In the genomic region with DNA sequence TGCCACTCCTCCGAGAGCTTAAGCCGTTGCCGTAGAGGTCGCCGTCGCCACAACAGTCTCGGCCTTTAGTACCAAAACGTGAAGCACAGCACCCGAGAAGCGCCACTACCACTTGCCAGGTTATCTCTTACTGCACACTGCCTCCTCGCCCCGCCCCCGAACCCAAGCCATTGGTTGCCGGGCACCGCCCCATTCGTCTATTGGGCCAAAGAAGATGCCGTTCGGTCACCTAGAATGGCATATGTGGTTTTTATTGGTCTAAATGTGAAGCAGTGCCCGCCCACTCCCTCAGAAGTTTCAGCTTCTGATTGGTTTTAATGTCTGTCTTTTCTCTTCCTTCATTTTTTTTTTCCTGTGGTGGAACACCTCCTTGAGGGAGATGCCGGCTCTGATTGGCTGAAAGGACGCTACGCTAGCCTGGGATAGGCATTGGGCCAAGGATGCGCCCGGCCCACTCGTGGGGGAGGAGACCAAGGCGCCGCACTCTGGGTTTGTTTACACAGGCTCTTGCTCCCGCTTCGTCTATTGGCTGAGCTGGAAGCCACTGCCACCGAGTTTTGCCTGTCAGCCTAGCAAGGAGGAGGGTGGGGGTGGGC, we compare ENCODE assay signal across 8 cellular contexts. TPM values are rescaled to one million over a fixed set of nuclear protein-coding genes. Genes with fewer than 3 reads are reported as not detected.
DNase-seq lines count a peak whose midpoint lies in the region; ATAC-seq and TF ChIP-seq lines count a peak whose summit lies in the region.

A gene with protein sequence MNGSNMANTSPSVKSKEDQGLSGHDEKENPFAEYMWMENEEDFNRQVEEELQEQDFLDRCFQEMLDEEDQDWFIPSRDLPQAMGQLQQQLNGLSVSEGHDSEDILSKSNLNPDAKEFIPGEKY (minus strand): TSS at position 139 of the 596 bp plus-strand sequence. CDS start 24,514 bp downstream, outside the sequence.

- in situ Hi-C loops in Panc1 (cut with HindIII; ENCODE audit: low pct_unique_long_range_greater_than_20kb, low sequenced_read_pairs), result no loop called here

- DNase-seq in DMS114 treated with DMSO at 0.1 percent for 48 hours (lab: John Stamatoyannopoulos, UW; ENCODE audit: unreplicated experiment) (peak; percentile 100), Panc1 (ENCODE audit: low read depth, low spot score) (peak; percentile 97), esophagus muscularis mucosa (ENCODE audit: extremely low spot score) (peak; percentile 100)
- DNase-seq in activated T-cell treated with anti-CD3 and anti-CD28 coated beads, Interleukin-2, amount 50 U/mL, for 72 hours, result peak; percentile 98 to 99
- peak; percentile 88 to 95 for DNase-seq in stimulated activated CD8-positive, alpha-beta memory T cell treated with anti-CD3 and anti-CD28 coated beads, Interleukin-7, amount 100 ng/mL, for 1 hour (ENCODE audit: low read depth in 2 of 2)

- H3K27me3 Mint-ChIP-seq in IgD-negative memory B cell, result no peaks in the 10 kb centered on the region
- peaks cover 9% of the 10 kb centered on the region for H3K27me3 Mint-ChIP-seq in activated T-cell treated with anti-CD3 and anti-CD28 coated beads, Interleukin-2, amount 50 U/mL, for 72 hours (ENCODE audit: low read depth)

- intact Hi-C loops in Panc1 (cut with micrococcal nuclease; ENCODE audit: unreplicated experiment) (loop anchor here (5.0 kb wide), 1 partner anchor 50 kb away; no protein-coding TSS in a partner anchor), esophagus muscularis mucosa (cut with DNase I) (loop anchor here (5.0 kb wide), 1 partner anchor 50 kb away; no protein-coding TSS in a partner anchor)

- H3K36me3 ChIP-seq in Panc1 (ENCODE audit: control insufficient read depth, insufficient read depth, low read length), result no peaks in the 10 kb centered on the region
- peaks cover 0 to under 1% (median 0%) of the 10 kb centered on the region in 4 donors for H3K36me3 ChIP-seq in esophagus muscularis mucosa
- no peaks in the 10 kb centered on the region for H3K36me3 ChIP-seq in muscle layer of colon (ENCODE audit: insufficient read depth, low read length)

- no peaks in the 10 kb centered on the region for H3K36me3 Mint-ChIP-seq in IgD-negative memory B cell
- peaks cover 0 to 3% of the 10 kb centered on the region in 2 donors for H3K36me3 Mint-ChIP-seq in activated T-cell treated with anti-CD3 and anti-CD28 coated beads, Interleukin-2, amount 50 U/mL, for 72 hours (ENCODE audit: insufficient read depth in 2 of 2)

- H3K27ac Mint-ChIP-seq in IgD-negative memory B cell, result peak within 1 kb of the TSS; percentile 73 to 95 (median 75)
- H3K27ac Mint-ChIP-seq in activated T-cell treated with anti-CD3 and anti-CD28 coated beads, Interleukin-2, amount 50 U/mL, for 72 hours, result peak within 1 kb of the TSS; percentile 64

- H3K4me3 ChIP-seq in Panc1 (ENCODE audit: low read depth in 2 of 2, low read length in 2 of 2) (peak within 1 kb of the TSS; percentile 63 to 72), esophagus muscularis mucosa (peak within 1 kb of the TSS; percentile 88 to 92 (median 92)), muscle layer of colon (ENCODE audit: low read depth in 1 of 2, low read length in 2 of 2) (peak within 1 kb of the TSS; percentile 87 to 96)

- peak within 1 kb of the TSS; percentile 44; the same call in 1 of the 2 replicates for H3K27ac ChIP-seq in Panc1 (ENCODE audit: low read length)
- peak within 1 kb of the TSS; percentile 87 to 94 (median 90) for H3K27ac ChIP-seq in esophagus muscularis mucosa (replicated peaks in 1 of 4)
- H3K27ac ChIP-seq in muscle layer of colon (ENCODE audit: low read depth, low read length), result peak within 1 kb of the TSS; percentile 79

- TF ChIP-seq CTCF in Panc1 (IDR thresholded peaks at IDR 0.05) (no peak), esophagus muscularis mucosa (IDR thresholded peaks at IDR 0.05) (no peak)

- POLR2A ChIA-PET in Panc1 (lab: Charles Lee), result interaction anchor here (0.6 to 0.7 kb wide), 2 partner anchors 54 to 58 kb away, joined by 3 to 6 read pairs; no protein-coding TSS in a partner anchor

- TF ChIP-seq POLR2A in esophagus muscularis mucosa (IDR thresholded peaks at IDR 0.05; ENCODE audit: low read depth), result no peak

- H3K27me3 ChIP-seq in Panc1 (ENCODE audit: control insufficient read depth, insufficient read depth, low read length), result peaks cover 2% of the 10 kb centered on the region; the same call in 1 of the 2 replicates
- H3K27me3 ChIP-seq in esophagus muscularis mucosa, result no peaks in the 10 kb centered on the region
- no peaks in the 10 kb centered on the region for H3K27me3 ChIP-seq in muscle layer of colon (ENCODE audit: control insufficient read depth in 1 of 2, insufficient read depth in 2 of 2, low read length in 2 of 2)

- peak within 1 kb of the TSS; percentile 90 to 99 (median 96) for H3K4me3 Mint-ChIP-seq in IgD-negative memory B cell
- H3K4me3 Mint-ChIP-seq in activated T-cell treated with anti-CD3 and anti-CD28 coated beads, Interleukin-2, amount 50 U/mL, for 72 hours, result peak within 1 kb of the TSS; percentile 86 to 94

- peaks cover 5% of the 10 kb centered on the region; the same call in 1 of the 2 replicates for H3K4me1 ChIP-seq in Panc1 (ENCODE audit: control insufficient read depth, insufficient read depth, low read length)
- H3K4me1 ChIP-seq in esophagus muscularis mucosa, result peaks cover 0 to 26% (median 21%) of the 10 kb centered on the region in 4 donors
- no peaks in the 10 kb centered on the region for H3K4me1 ChIP-seq in muscle layer of colon (ENCODE audit: insufficient read depth, low read length)

- under 1% methylated on average over 30 of the region's 30 CpGs for WGBS in esophagus muscularis mucosa

- H3K4me1 Mint-ChIP-seq in IgD-negative memory B cell, result peaks cover 15 to 24% (median 18%) of the 10 kb centered on the region in 3 donors
- peaks cover 12% of the 10 kb centered on the region for H3K4me1 Mint-ChIP-seq in activated T-cell treated with anti-CD3 and anti-CD28 coated beads, Interleukin-2, amount 50 U/mL, for 72 hours (ENCODE audit: low read depth)

- peak within 1 kb of the TSS; percentile 64 for H3K9ac ChIP-seq in muscle layer of colon (ENCODE audit: low read length)

- H3K9me3 Mint-ChIP-seq in IgD-negative memory B cell, result no peaks in the 10 kb centered on the region
- H3K9me3 Mint-ChIP-seq in activated T-cell treated with anti-CD3 and anti-CD28 coated beads, Interleukin-2, amount 50 U/mL, for 72 hours, result no peaks in the 10 kb centered on the region

- CTCF ChIA-PET in Panc1 (lab: Charles Lee), result interaction anchor here (0.6 to 1.0 kb wide), 4 partner anchors 13 to 284 kb away, joined by 3 to 9 read pairs (median 4); no protein-coding TSS in a partner anchor

- ATAC-seq in GM21576 (IDR thresholded peaks at IDR 0.05; ENCODE audit: unreplicated experiment) (peak; percentile 97), Panc1 (peak; percentile 97)
- peak; percentile 96 for ATAC-seq in activated T-cell treated with anti-CD3 and anti-CD28 coated beads, Interleukin-2, amount 50 U/mL, for 72 hours (replicated peaks in 1 of 2)

- BruUV-seq in Panc1 (replicated peaks; lab: Mats Ljungman, UMichigan), result no TSS peak

- no peak for TF ChIP-seq EP300 in esophagus muscularis mucosa (IDR thresholded peaks at IDR 0.05)

- H3K9me3 ChIP-seq in Panc1 (ENCODE audit: control insufficient read depth, insufficient read depth, low read depth, low read length) (no peaks in the 10 kb centered on the region), esophagus muscularis mucosa (no peaks in the 10 kb centered on the region), muscle layer of colon (ENCODE audit: low read length) (no peaks in the 10 kb centered on the region)

RNA-seq across cellular contexts. Expression of the gene that starts here (rescaled TPM):
- 3.1 TPM for polyA plus RNA-seq in IgD-negative memory B cell
- total RNA-seq in Panc1 (2021; ENCODE audit: unreplicated experiment) (1.4 TPM), esophagus muscularis mucosa (10 to 100 TPM; 11.2 to 16.9 (median 12.6) TPM)
- 0.73 TPM for polyA plus RNA-seq in Panc1 (2012; ENCODE audit: insufficient read length)
- total RNA-seq in activated T-cell treated with anti-CD3 and anti-CD28 coated beads, Interleukin-2, amount 50 U/mL, for 72 hours, result 1 to 10 TPM; 3.1 to 5.3 TPM

Comparison
In these comparisons a context has a peak if more than half of its experiments do, and no peak if none do; other contexts are left out.
1. Peak in every context shown above with its lines: DNase-seq, ATAC-seq, H3K4me3 ChIP-seq and H3K27ac ChIP-seq.